ENCODE assay signal across 3 cellular contexts in genomic region chr6:75268121-75268987, GRCh38.
TF ChIP-seq lines count a peak whose summit lies in the region.

No MANE protein-coding gene starts in this region.

TF ChIP-seq in GM12891, 5 proteins besides CTCF, POLR2A, EP300 and RAD21:
- TF ChIP-seq SPI1 (IDR thresholded peaks at IDR 0.05; ENCODE audit: low read depth, low read length): no peak
- TF ChIP-seq PAX5 (IDR thresholded peaks at IDR 0.05; ENCODE audit: insufficient read depth, low read length, severe bottlenecking): no peak
- no peak for TF ChIP-seq POLR2AphosphoS5 (IDR thresholded peaks at IDR 0.05; ENCODE audit: low read depth, low read length)
- TF ChIP-seq TAF1 (IDR thresholded peaks at IDR 0.05; ENCODE audit: low read depth, low read length): no peak
- TF ChIP-seq POU2F2 (IDR thresholded peaks at IDR 0.05; ENCODE audit: low read depth, low read length): no peak

TF ChIP-seq in IMR-90, 13 proteins besides CTCF, POLR2A, EP300 and RAD21:
- peak; percentile 43; the same call in 1 of the 2 replicates for TF ChIP-seq FOS (IDR thresholded peaks at IDR 0.05; ENCODE audit: low read depth, low read length)
- no peak for TF ChIP-seq CHD1 (IDR thresholded peaks at IDR 0.05; ENCODE audit: low read depth, low read length)
- TF ChIP-seq USF2 (IDR thresholded peaks at IDR 0.05; ENCODE audit: low read depth, low read length): no peak

TF ChIP-seq in endothelial cell of umbilical vein, 7 proteins besides CTCF, POLR2A, EP300 and RAD21:
- TF ChIP-seq EZH2 (IDR thresholded peaks at IDR 0.05; ENCODE audit: borderline replicate concordance, low read depth, low read length, severe bottlenecking) (no peak), POLR2AphosphoS5 (IDR thresholded peaks at IDR 0.05; ENCODE audit: insufficient read depth, low read depth, low read length) (peak; percentile 10), GATA2 (IDR thresholded peaks at IDR 0.05; ENCODE audit: insufficient read depth, insufficient read length, low read depth, low read length) (no peak), MYC (IDR thresholded peaks at IDR 0.05; ENCODE audit: low read depth, low read length) (no peak), MAX (IDR thresholded peaks at IDR 0.05; ENCODE audit: insufficient read depth, insufficient read length) (no peak), FOS (IDR thresholded peaks at IDR 0.05; ENCODE audit: borderline replicate concordance, insufficient read depth, low read length) (peak; percentile 68), JUN (IDR thresholded peaks at IDR 0.05; ENCODE audit: borderline replicate concordance, insufficient read depth, insufficient read length, low read depth) (peak; percentile 7)
